Comparison of ENCODE assay signal across 14 cellular contexts in genomic region chr2:219454217-219454616, GRCh38. TPM values are rescaled to one million over a fixed set of nuclear protein-coding genes. Genes with fewer than 3 reads are reported as not detected.
DNase-seq lines count a peak whose midpoint lies in the region; ATAC-seq and TF ChIP-seq lines count a peak whose summit lies in the region.
"Had no signal": no experiment of that assay in that cellular context is flagged by ENCODE, and none has a peak within 500 bp of the region (broad histone marks: within the 10 kb centered on the region; RNA-seq: fewer than 3 reads in every experiment).

No MANE protein-coding gene starts in this region.

- H3K27ac ChIP-seq in heart left ventricle, result peak overlapping the region; percentile 78 to 96 (median 90)
- H3K27ac ChIP-seq in ascending aorta, result peak overlapping the region; percentile 91 to 94
- peak overlapping the region; percentile 83 for H3K27ac ChIP-seq in muscle layer of colon (ENCODE audit: low read depth, low read length)
- H3K27ac ChIP-seq in uterus, result peak overlapping the region; percentile 97 to 98
- no peak overlapping the region for H3K27ac ChIP-seq in thyroid gland

- TF ChIP-seq POLR2A in heart left ventricle (IDR thresholded peaks at IDR 0.05), result no peak
- TF ChIP-seq POLR2A in uterus (IDR thresholded peaks at IDR 0.05), result no peak
- no peak for TF ChIP-seq POLR2A in thyroid gland (IDR thresholded peaks at IDR 0.05)

- no peak for TF ChIP-seq CTCF in heart left ventricle (IDR thresholded peaks at IDR 0.05)
- TF ChIP-seq CTCF in ascending aorta (IDR thresholded peaks at IDR 0.05), result no peak
- TF ChIP-seq CTCF in uterus (IDR thresholded peaks at IDR 0.05), result no peak
- TF ChIP-seq CTCF in thyroid gland (IDR thresholded peaks at IDR 0.05), result no peak

- H3K27me3 ChIP-seq in heart left ventricle (peaks cover 0 to 11% (median 0%) of the 10 kb centered on the region in 9 donors), ascending aorta (no peaks in the 10 kb centered on the region), muscle layer of colon (ENCODE audit: control insufficient read depth in 1 of 2, insufficient read depth in 2 of 2, low read length in 2 of 2) (no peaks in the 10 kb centered on the region), uterus (no peaks in the 10 kb centered on the region), thyroid gland (no peaks in the 10 kb centered on the region)

- no peaks in the 10 kb centered on the region for H3K9me3 ChIP-seq in heart left ventricle
- H3K9me3 ChIP-seq in ascending aorta, result no peaks in the 10 kb centered on the region
- H3K9me3 ChIP-seq in muscle layer of colon (ENCODE audit: low read length), result no peaks in the 10 kb centered on the region
- no peaks in the 10 kb centered on the region for H3K9me3 ChIP-seq in uterus
- H3K9me3 ChIP-seq in thyroid gland, result no peaks in the 10 kb centered on the region

- WGBS in heart left ventricle, 4 donors, result 71 to 86% (median 82%) methylated on average over 6 to 7 of the region's 7 CpGs
- 88 to 89% methylated on average over 7 of the region's 7 CpGs for WGBS in thyroid gland, 2 donors

- H3K4me3 ChIP-seq in heart left ventricle (no peak overlapping the region), ascending aorta (peak overlapping the region in 1 of 2 donors; percentile 12), muscle layer of colon (ENCODE audit: low read depth in 1 of 2, low read length in 2 of 2) (no peak overlapping the region), uterus (no peak overlapping the region), thyroid gland (replicated peaks in 1 of 3) (no peak overlapping the region)

- ATAC-seq in heart left ventricle (no peak), Right ventricle myocardium inferior (no peak), HG02981 (IDR thresholded peaks at IDR 0.05; ENCODE audit: unreplicated experiment) (no peak), GM21737 (IDR thresholded peaks at IDR 0.05; ENCODE audit: unreplicated experiment) (no peak)
- ATAC-seq: naive thymus-derived CD8-positive, alpha-beta T cell had no signal

- no peak overlapping the region for H3K9ac ChIP-seq in muscle layer of colon (ENCODE audit: low read length)

- H3K36me3 ChIP-seq in heart left ventricle (peaks cover 0 to 25% (median 0%) of the 10 kb centered on the region in 9 donors), ascending aorta (peaks cover 39 to 53% of the 10 kb centered on the region in 2 donors), muscle layer of colon (ENCODE audit: insufficient read depth, low read length) (peaks cover 39% of the 10 kb centered on the region), uterus (no peaks in the 10 kb centered on the region), thyroid gland (no peaks in the 10 kb centered on the region)

- DNase-seq in heart left ventricle (peak in 1 of 5 donors; percentile 6), Right ventricle myocardium inferior (ENCODE audit: missing footprints) (no peak), ascending aorta (ENCODE audit: low spot score in 2 of 2) (peak in 1 of 2 donors; percentile 83), uterus (no peak), thyroid gland (no peak)
- DNase-seq: activated CD4-positive, alpha-beta T cell treated with anti-CD3 and anti-CD28 coated beads, Interleukin-2, amount 50 U/mL, for 48 hours; activated gamma-delta T cell treated with Interleukin-2 at 50 U/mL for 16 hours; naive thymus-derived CD8-positive, alpha-beta T cell; NCI-H1930; T-helper 2 cell had no signal

- intact Hi-C loops in heart left ventricle (cut with DNase I), result loop anchor here in 1 of 10 donors (10.0 kb wide), 1 partner anchor 49 kb away; no protein-coding TSS in a partner anchor
- intact Hi-C loops in Right ventricle myocardium inferior (cut with DNase I), result no loop called here
- intact Hi-C loops in ascending aorta (cut with DNase I), result loop anchor here (5.0 kb wide), 1 partner anchor 177 kb away; the partner anchor contains the start of gene DNAJB2
- intact Hi-C loops in uterus (cut with DNase I; ENCODE audit: low total_unique reads), result no loop called here
- intact Hi-C loops in thyroid gland (cut with DNase I), result loop anchor here (5.0 kb wide), 1 partner anchor 47 kb away; no protein-coding TSS in a partner anchor

- H3K4me1 ChIP-seq in heart left ventricle, result peaks cover 0 to 52% (median 19%) of the 10 kb centered on the region in 12 donors
- H3K4me1 ChIP-seq in ascending aorta, result peaks cover 46 to 75% of the 10 kb centered on the region in 2 donors
- peaks cover 85% of the 10 kb centered on the region for H3K4me1 ChIP-seq in muscle layer of colon (ENCODE audit: insufficient read depth, low read length)
- H3K4me1 ChIP-seq in uterus, result peaks cover 11 to 15% of the 10 kb centered on the region in 2 donors
- H3K4me1 ChIP-seq in thyroid gland, result no peaks in the 10 kb centered on the region

RNA-seq across cellular contexts. Expression of gene SPEG, which starts 19.6 kb away (rescaled TPM):
- total RNA-seq in heart left ventricle, result 100 to 1,000 TPM in 6 of 9 donors, 10 to 100 TPM in 3; 93.6 to 150 (median 114) TPM
- 10 to 100 TPM; 64.8 to 92.2 TPM for polyA plus RNA-seq in heart left ventricle
- 119 TPM for total RNA-seq in Right ventricle myocardium inferior
- 390 TPM for total RNA-seq in ascending aorta
- 100 to 1,000 TPM in 1 of 4 donors, 10 to 100 TPM in 3; 22.9 to 318 (median 36.1) TPM for total RNA-seq in uterus
- 1 to 10 TPM; 1.9 to 3.5 (median 3.3) TPM for total RNA-seq in thyroid gland

RNA-seq across cellular contexts. Expression of gene DES, which starts 36.0 kb away (rescaled TPM):
- total RNA-seq in heart left ventricle (over 10,000 TPM in 8 of 9 donors, 1,000 to 10,000 TPM in 1; 9,618 to 28,674 (median 17,979) TPM), Right ventricle myocardium inferior (13,356 TPM), ascending aorta (182 TPM), uterus (1,000 to 10,000 TPM in 2 of 4 donors, 100 to 1,000 TPM in 2; 578 to 3,551 (median 1,628) TPM), thyroid gland (10 to 100 TPM; 26.7 to 54.4 (median 28.7) TPM)
- over 10,000 TPM; 15,024 to 19,385 TPM for polyA plus RNA-seq in heart left ventricle
- total RNA-seq: A673; naive thymus-derived CD8-positive, alpha-beta T cell had no signal
- polyA plus RNA-seq: naive thymus-derived CD8-positive, alpha-beta T cell had no signal

RNA-seq across cellular contexts. Expression of gene GMPPA, which starts 44.5 kb away (rescaled TPM):
- total RNA-seq in heart left ventricle (10 to 100 TPM; 15.8 to 31.6 (median 20.1) TPM), Right ventricle myocardium inferior (22.9 TPM), ascending aorta (11.4 TPM), uterus (10 to 100 TPM; 14.1 to 39.5 (median 27.6) TPM), thyroid gland (10 to 100 TPM; 26.5 to 50.6 (median 42.6) TPM)
- polyA plus RNA-seq in heart left ventricle, result 10 to 100 TPM; 18.2 to 35.5 TPM

Comparison
In these comparisons a context has a peak if more than half of its experiments do, and no peak if none do; other contexts are left out.
1. H3K27ac ChIP-seq: peak in heart left ventricle (12 of 12), ascending aorta (2 of 2), muscle layer of colon (single experiment) and uterus (2 of 2); none in thyroid gland (0 of 3).
2. RNA of gene SPEG, which starts 19.6 kb away (total RNA-seq): 390 TPM in ascending aorta (single experiment), 119 TPM in Right ventricle myocardium inferior (single experiment), 93.6 to 150 TPM in heart left ventricle and 22.9 to 318 TPM in uterus; 1.9 to 3.5 TPM in thyroid gland; every median in the first group is over 4 times any median in the second.
3. intact Hi-C loops: an anchor here in ascending aorta (5.0 kb wide) and thyroid gland (5.0 kb wide); none called in Right ventricle myocardium inferior and uterus.